Comparison of ENCODE assay signal across 27 cellular contexts in genomic region chr3:154229217-154229590, GRCh38.
DNase-seq lines count a peak whose midpoint lies in the region; ATAC-seq and TF ChIP-seq lines count a peak whose summit lies in the region.
"Had no signal": no experiment of that assay in that cellular context is flagged by ENCODE, and none has a peak within 500 bp of the region (broad histone marks: within the 10 kb centered on the region; RNA-seq: fewer than 3 reads in every experiment).

No MANE protein-coding gene starts in this region.

- BruUV-seq in HCT116 (replicated peaks; lab: Mats Ljungman, UMichigan): no TSS peak

- no peak overlapping the region for H4K91ac ChIP-seq in trophoblast cell (ENCODE audit: low read depth, low read length)

- H3K27me3 ChIP-seq in HCT116 (ENCODE audit: insufficient read depth, low read length) (no peaks in the 10 kb centered on the region), hepatocyte (no peaks in the 10 kb centered on the region), trophoblast cell (ENCODE audit: insufficient read depth, low read length) (no peaks in the 10 kb centered on the region)
- H3K27me3 ChIP-seq: BE2C, thyroid gland had no signal

- H4K12ac ChIP-seq in trophoblast cell (ENCODE audit: low read depth, low read length): no peak overlapping the region

- RAD21 ChIA-PET in HCT116 (lab: Charles Lee; ENCODE audit: low non-redundant PET in 1 of 2, low total read pairs in 2 of 2, uncharacterized antibody in 2 of 2, unreplicated experiment in 2 of 2): no interaction called here

- DNase-seq in HCT116 (ENCODE audit: low read depth, low spot score): no peak
- peak; percentile 11 for DNase-seq in choroid plexus epithelial cell (ENCODE audit: low read depth)
- peak; percentile 7 for DNase-seq in hepatocyte (ENCODE audit: low spot score)
- DNase-seq in trophoblast cell: no peak
- no peak for DNase-seq in NOMO-1 (lab: John Stamatoyannopoulos, UW; ENCODE audit: unreplicated experiment in 2 of 2)
- no peak for DNase-seq in NCI-H2081 treated with DMSO at 0.1 percent for 48 hours (lab: John Stamatoyannopoulos, UW)
- no peak for DNase-seq in immature natural killer cell
- no peak for DNase-seq in activated T-cell treated with anti-CD3 and anti-CD28 coated beads, Interleukin-2, amount 50 U/mL, for 4 hours
- DNase-seq: ACHN; activated gamma-delta T cell; activated naive CD8-positive, alpha-beta T cell treated with anti-CD3 and anti-CD28 coated beads for 36 hours; activated T-cell treated with anti-CD3 and anti-CD28 coated beads, Interleukin-2, amount 50 U/mL, for 24 hours; aorta; BE2C; effector memory CD8-positive, alpha-beta T cell; EL; left ventricle myocardium inferior; naive thymus-derived CD8-positive, alpha-beta T cell; NCI-H1092; NCI-H187; NCI-H524 treated with DMSO at 0.1 percent for 48 hours; occipital lobe; SK-N-SH; stimulated activated CD4-positive, alpha-beta T cell treated with anti-CD3 and anti-CD28 coated beads, Interleukin-4, amount 100 ng/mL, for 24 hours; thyroid gland had no signal

- H3K36me3 Mint-ChIP-seq in immature natural killer cell: no peaks in the 10 kb centered on the region
- no peaks in the 10 kb centered on the region for H3K36me3 Mint-ChIP-seq in activated T-cell treated with anti-CD3 and anti-CD28 coated beads, Interleukin-2, amount 50 U/mL, for 4 hours (ENCODE audit: insufficient read depth)
- H3K36me3 Mint-ChIP-seq: activated naive CD8-positive, alpha-beta T cell treated with anti-CD3 and anti-CD28 coated beads for 36 hours; naive thymus-derived CD8-positive, alpha-beta T cell had no signal

- CTCF ChIA-PET in HCT116 (lab: Charles Lee): no interaction called here

- POLR2A ChIA-PET in HCT116 (lab: Charles Lee): no interaction called here

- no peaks in the 10 kb centered on the region for H3K9me2 ChIP-seq in HCT116 (ENCODE audit: insufficient read depth)
- no peaks in the 10 kb centered on the region for H3K9me2 ChIP-seq in hepatocyte (replicated peaks; ENCODE audit: insufficient read depth)
- H3K9me2 ChIP-seq: SK-N-SH had no signal

- H3K79me1 ChIP-seq in trophoblast cell (ENCODE audit: low read length): peaks cover 4% of the 10 kb centered on the region

- H3K4me3 Mint-ChIP-seq in immature natural killer cell: no peak overlapping the region
- no peak overlapping the region for H3K4me3 Mint-ChIP-seq in activated T-cell treated with anti-CD3 and anti-CD28 coated beads, Interleukin-2, amount 50 U/mL, for 4 hours
- H3K4me3 Mint-ChIP-seq: activated naive CD8-positive, alpha-beta T cell treated with anti-CD3 and anti-CD28 coated beads for 36 hours; activated T-cell treated with anti-CD3 and anti-CD28 coated beads, Interleukin-2, amount 50 U/mL, for 24 hours; effector memory CD8-positive, alpha-beta T cell; naive thymus-derived CD8-positive, alpha-beta T cell; T-helper 1 cell treated with Interleukin-12 subunit alpha and Interleukin-12 subunit beta and Interleukin-4 antibody, amounts not matched to agents 30 μg/mL and 1 μg/mL, for 36 hours had no signal

- H2BK12ac ChIP-seq in trophoblast cell (ENCODE audit: low read length): no peak overlapping the region

- no peaks in the 10 kb centered on the region for H3K4me1 Mint-ChIP-seq in immature natural killer cell
- H3K4me1 Mint-ChIP-seq in activated T-cell treated with anti-CD3 and anti-CD28 coated beads, Interleukin-2, amount 50 U/mL, for 4 hours (ENCODE audit: low read depth): no peaks in the 10 kb centered on the region
- H3K4me1 Mint-ChIP-seq: activated naive CD8-positive, alpha-beta T cell treated with anti-CD3 and anti-CD28 coated beads for 36 hours; naive thymus-derived CD8-positive, alpha-beta T cell had no signal

- no peaks in the 10 kb centered on the region for H3K36me3 ChIP-seq in HCT116 (ENCODE audit: control insufficient read depth in 1 of 2, insufficient read depth in 2 of 2, low read length in 2 of 2)
- H3K36me3 ChIP-seq in hepatocyte (replicated peaks; ENCODE audit: insufficient read depth, low read depth): no peaks in the 10 kb centered on the region
- no peaks in the 10 kb centered on the region for H3K36me3 ChIP-seq in trophoblast cell (ENCODE audit: control insufficient read depth in 1 of 2, insufficient read depth in 2 of 2, low read length in 2 of 2)
- H3K36me3 ChIP-seq: BE2C, left ventricle myocardium inferior, thyroid gland had no signal

- H3K4me1 ChIP-seq in HCT116 (ENCODE audit: control insufficient read depth in 1 of 2, insufficient read depth in 2 of 2, low read length in 2 of 2) (peaks cover 4 to 9% of the 10 kb centered on the region in 2 experiments; a peak in 2 of 4 replicates), hepatocyte (ENCODE audit: insufficient read depth) (peaks cover 12% of the 10 kb centered on the region), trophoblast cell (ENCODE audit: control insufficient read depth in 1 of 2, insufficient read depth in 2 of 2, low read length in 2 of 2) (peaks cover 7 to 12% of the 10 kb centered on the region in 2 experiments)
- H3K4me1 ChIP-seq: BE2C, thyroid gland had no signal

- H4K20me1 ChIP-seq in HCT116 (ENCODE audit: insufficient read depth) (no peaks in the 10 kb centered on the region), hepatocyte (ENCODE audit: insufficient read depth, poor library complexity, severe bottlenecking) (no peaks in the 10 kb centered on the region)

- no peak overlapping the region for H3K4ac ChIP-seq in trophoblast cell (ENCODE audit: low read depth, low read length)

- no peaks in the 10 kb centered on the region for H3K9me3 ChIP-seq in HCT116 (ENCODE audit: control insufficient read depth in 1 of 2, insufficient read depth in 1 of 2, low read depth in 1 of 2, low read length in 2 of 2)
- H3K9me3 ChIP-seq in hepatocyte (ENCODE audit: low read depth): no peaks in the 10 kb centered on the region
- no peaks in the 10 kb centered on the region for H3K9me3 ChIP-seq in trophoblast cell (ENCODE audit: insufficient read depth, low read depth, low read length)
- H3K9me3 ChIP-seq: BE2C, left ventricle myocardium inferior, SK-N-SH, thyroid gland had no signal

- H3K9me3 Mint-ChIP-seq in immature natural killer cell: no peaks in the 10 kb centered on the region
- H3K9me3 Mint-ChIP-seq in activated T-cell treated with anti-CD3 and anti-CD28 coated beads, Interleukin-2, amount 50 U/mL, for 4 hours: no peaks in the 10 kb centered on the region
- H3K9me3 Mint-ChIP-seq: activated naive CD8-positive, alpha-beta T cell treated with anti-CD3 and anti-CD28 coated beads for 36 hours; activated T-cell treated with anti-CD3 and anti-CD28 coated beads, Interleukin-2, amount 50 U/mL, for 24 hours; effector memory CD8-positive, alpha-beta T cell; naive thymus-derived CD8-positive, alpha-beta T cell; T-helper 1 cell treated with Interleukin-12 subunit alpha and Interleukin-12 subunit beta and Interleukin-4 antibody, amounts not matched to agents 30 μg/mL and 1 μg/mL, for 36 hours had no signal

- H3K9ac ChIP-seq in HCT116 (ENCODE audit: low read length) (no peak overlapping the region), trophoblast cell (ENCODE audit: low read length) (no peak overlapping the region)
- H3K9ac ChIP-seq: SK-N-SH had no signal

- no peak overlapping the region for H2BK120ac ChIP-seq in trophoblast cell (ENCODE audit: insufficient read depth, low read length, poor library complexity)

- TF ChIP-seq POLR2A in HCT116 (IDR thresholded peaks at IDR 0.05; ENCODE audit: borderline replicate concordance, extremely low read depth, insufficient read depth, insufficient read length): no peak

- H3K27ac ChIP-seq in HCT116 (ENCODE audit: low read depth, low read length) (no peak overlapping the region), hepatocyte (peak overlapping the region; percentile 42), trophoblast cell (ENCODE audit: low read depth, low read length) (peak overlapping the region; percentile 70)
- H3K27ac ChIP-seq: thyroid gland had no signal

- H3K23ac ChIP-seq in trophoblast cell (ENCODE audit: low read length): no peak overlapping the region

- H2AK5ac ChIP-seq in trophoblast cell (ENCODE audit: low read length): no peak overlapping the region

- peak; percentile 36; the same call in 1 of the 2 replicates for ATAC-seq in HCT116
- no peak for ATAC-seq in activated T-cell treated with anti-CD3 and anti-CD28 coated beads, Interleukin-2, amount 50 U/mL, for 4 hours
- ATAC-seq: effector memory CD8-positive, alpha-beta T cell; naive thymus-derived CD8-positive, alpha-beta T cell; Right ventricle myocardium inferior had no signal

- H3K79me2 ChIP-seq in HCT116 (ENCODE audit: insufficient read depth, low read length) (no peaks in the 10 kb centered on the region), hepatocyte (no peaks in the 10 kb centered on the region), trophoblast cell (ENCODE audit: control insufficient read depth, insufficient read depth, low read length, poor library complexity) (no peaks in the 10 kb centered on the region)

- no peak overlapping the region for H3K27ac Mint-ChIP-seq in immature natural killer cell
- H3K27ac Mint-ChIP-seq: activated naive CD8-positive, alpha-beta T cell treated with anti-CD3 and anti-CD28 coated beads for 36 hours; activated T-cell treated with anti-CD3 and anti-CD28 coated beads, Interleukin-2, amount 50 U/mL, for 24 hours; effector memory CD8-positive, alpha-beta T cell; naive thymus-derived CD8-positive, alpha-beta T cell; T-helper 1 cell treated with Interleukin-12 subunit alpha and Interleukin-12 subunit beta and Interleukin-4 antibody, amounts not matched to agents 30 μg/mL and 1 μg/mL, for 36 hours had no signal

- H2AFZ ChIP-seq in HCT116 (ENCODE audit: low read depth, low read length, poor library complexity, severe bottlenecking) (no peak overlapping the region), hepatocyte (no peak overlapping the region), trophoblast cell (ENCODE audit: insufficient read depth, low read length, poor library complexity) (no peak overlapping the region)

- H3K4me3 ChIP-seq in HCT116 (replicated peaks in 1 of 2; ENCODE audit: low read depth in 1 of 2, low read length in 2 of 2): no peak overlapping the region
- H3K4me3 ChIP-seq in choroid plexus epithelial cell (ENCODE audit: low read depth, low read length): no peak overlapping the region
- no peak overlapping the region for H3K4me3 ChIP-seq in hepatocyte
- H3K4me3 ChIP-seq in trophoblast cell (ENCODE audit: low read depth, low read length): no peak overlapping the region
- H3K4me3 ChIP-seq: left ventricle myocardium inferior, thyroid gland had no signal

- no peak overlapping the region for H3K14ac ChIP-seq in trophoblast cell (ENCODE audit: low read length)

- TF ChIP-seq RAD21 in HCT116 (IDR thresholded peaks at IDR 0.05; ENCODE audit: low read depth): no peak

- no peak overlapping the region for H2BK5ac ChIP-seq in trophoblast cell (ENCODE audit: low read depth, low read length, poor library complexity)

- H3K27me3 Mint-ChIP-seq in immature natural killer cell (ENCODE audit: low read depth in 3 of 3): peaks cover 1 to 4% (median 3%) of the 10 kb centered on the region in 3 donors
- peaks cover 3% of the 10 kb centered on the region for H3K27me3 Mint-ChIP-seq in activated T-cell treated with anti-CD3 and anti-CD28 coated beads, Interleukin-2, amount 50 U/mL, for 4 hours (ENCODE audit: low read depth)

- intact Hi-C loops in HCT116 (cut with micrococcal nuclease): no loop called here

- H3K18ac ChIP-seq in trophoblast cell (ENCODE audit: low read length): no peak overlapping the region

- H3K4me2 ChIP-seq in HCT116 (ENCODE audit: low read length) (no peak overlapping the region), hepatocyte (no peak overlapping the region), trophoblast cell (ENCODE audit: low read length) (no peak overlapping the region)
- H3K4me2 ChIP-seq: SK-N-SH had no signal

- H4K8ac ChIP-seq in trophoblast cell (ENCODE audit: low read depth, low read length): no peak overlapping the region

- 53% methylated on average over 2 of the region's 2 CpGs for WGBS in hepatocyte (ENCODE audit: low lambda C conversion rate, missing lambda C conversion rate)
- no CpG with 5 or more reads among the region's 2 CpGs for whole genome bisulfite sequencing in trophoblast cell (ENCODE audit: extremely low coverage, insufficient coverage, insufficient read length)

- TF ChIP-seq CTCF in HCT116 (IDR thresholded peaks at IDR 0.05 in 2 of 3, conservative IDR thresholded peaks at IDR 0.05 in 1 of 3; ENCODE audit: borderline replicate concordance in 1 of 3, insufficient read depth in 1 of 3, low read depth in 2 of 3, low read length in 2 of 3): no peak
- no peak for TF ChIP-seq CTCF in choroid plexus epithelial cell (conservative IDR thresholded peaks at IDR 0.05; ENCODE audit: low read depth, low read length)
- TF ChIP-seq CTCF in hepatocyte (IDR thresholded peaks at IDR 0.05; ENCODE audit: poor library complexity): no peak

Comparison
In these comparisons a context has a peak if more than half of its experiments do, and no peak if none do; other contexts are left out.
1. DNase-seq: peak in choroid plexus epithelial cell (single experiment) and hepatocyte (single experiment); none in HCT116 (single experiment), trophoblast cell (0 of 2), NOMO-1 (0 of 2), NCI-H2081 treated with DMSO at 0.1 percent for 48 hours (single experiment), immature natural killer cell (0 of 3) and activated T-cell treated with anti-CD3 and anti-CD28 coated beads, Interleukin-2, amount 50 U/mL, for 4 hours (single experiment).